ENCODE assay signal across 1 cellular context in the genomic region with DNA sequence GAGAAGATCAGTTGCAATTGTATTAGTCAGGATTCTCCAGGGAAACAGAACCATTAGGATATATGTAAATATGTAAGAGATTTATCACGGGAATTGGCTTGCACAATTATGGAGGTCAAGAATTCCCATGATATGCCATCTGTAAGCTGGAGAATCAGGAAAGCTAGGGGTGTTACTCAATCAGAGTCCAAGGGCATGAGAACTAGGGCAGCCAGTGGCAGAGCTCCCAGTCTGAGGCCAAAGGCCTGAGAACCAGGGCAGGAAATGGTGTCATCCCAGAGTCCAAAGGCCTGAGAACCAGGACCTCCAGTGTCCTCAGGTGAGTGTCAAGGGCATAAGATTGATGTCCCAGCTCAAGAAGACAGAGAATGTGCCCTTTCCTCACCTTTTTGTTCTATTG.
TF ChIP-seq lines count a peak whose summit lies in the region.

No MANE protein-coding gene starts in this region.

TF ChIP-seq in IMR-90, 13 proteins besides CTCF, POLR2A, EP300 and RAD21:
- TF ChIP-seq RCOR1 (IDR thresholded peaks at IDR 0.05; ENCODE audit: insufficient replicate concordance, low read length): no peak
- TF ChIP-seq CEBPB (IDR thresholded peaks at IDR 0.05; ENCODE audit: low read depth, low read length): 0 out of 2 replicates have a peak, but pooled peaks have one; percentile 37
